In genomic region chr1:9338354-9339250, GRCh38 we compare ENCODE assay signal across 11 cellular contexts. TPM values are rescaled to one million over a fixed set of nuclear protein-coding genes. Genes with fewer than 3 reads are reported as not detected.
DNase-seq lines count a peak whose midpoint lies in the region; ATAC-seq and TF ChIP-seq lines count a peak whose summit lies in the region.
"Had no signal": no experiment of that assay in that cellular context is flagged by ENCODE, and none has a peak within 500 bp of the region (broad histone marks: within the 10 kb centered on the region; RNA-seq: fewer than 3 reads in every experiment).

No MANE protein-coding gene starts in this region.

- H3K4me1 ChIP-seq in HUES6 (ENCODE audit: control insufficient read depth, insufficient read depth, low read length) = peaks cover 6% of the 10 kb centered on the region; the same call in 1 of the 2 replicates
- peaks cover 38% of the 10 kb centered on the region for H3K4me1 ChIP-seq in lower lobe of right lung
- H3K4me1 ChIP-seq in smooth muscle cell (ENCODE audit: low read depth) = no peaks in the 10 kb centered on the region

- peaks cover 4% of the 10 kb centered on the region for H3F3A ChIP-seq in smooth muscle cell (ENCODE audit: low read depth)

- peak; percentile 70 to 74 for DNase-seq in dermis microvascular lymphatic vessel endothelial cell (ENCODE audit: low read depth in 2 of 2)
- DNase-seq in lower lobe of right lung = peak; percentile 71
- no peak for DNase-seq in smooth muscle cell (lab: John Stamatoyannopoulos, UW; ENCODE audit: unreplicated experiment)
- DNase-seq in NCI-H1105 treated with DMSO at 0.1 percent for 48 hours (lab: John Stamatoyannopoulos, UW) = no peak
- DNase-seq in NCI-H446 treated with DMSO at 0.1 percent for 48 hours (lab: John Stamatoyannopoulos, UW) = no peak
- DNase-seq: CD4-positive, alpha-beta memory T cell; left cardiac atrium; NCI-H1436 treated with DMSO at 0.1 percent for 48 hours had no signal

- no peak for TF ChIP-seq CTCF in lower lobe of right lung (IDR thresholded peaks at IDR 0.05)
- TF ChIP-seq CTCF in smooth muscle cell (IDR thresholded peaks at IDR 0.05; ENCODE audit: borderline replicate concordance, insufficient read depth, poor library complexity, severe bottlenecking) = no peak

- peaks cover 100% of the 10 kb centered on the region for H4K20me1 ChIP-seq in smooth muscle cell (ENCODE audit: low read depth)

- intact Hi-C loops in lower lobe of right lung (cut with DNase I) = no loop called here

- H3K27ac ChIP-seq in HUES6 (ENCODE audit: low read depth, low read length) (peak overlapping the region; percentile 2; the same call in 1 of the 2 replicates), lower lobe of right lung (peak overlapping the region; percentile 65), smooth muscle cell (ENCODE audit: low read depth) (peak overlapping the region; percentile 75)

- H3K4me3 ChIP-seq in HUES6 (ENCODE audit: low read depth, low read length) = no peak overlapping the region
- no peak overlapping the region for H3K4me3 ChIP-seq in lower lobe of right lung
- no peak overlapping the region for H3K4me3 ChIP-seq in smooth muscle cell

- H2AFZ ChIP-seq in smooth muscle cell (ENCODE audit: low read depth) = no peak overlapping the region

- H3K9me3 ChIP-seq in HUES6 (ENCODE audit: control insufficient read depth, insufficient read depth, low read depth, low read length) (no peaks in the 10 kb centered on the region), lower lobe of right lung (no peaks in the 10 kb centered on the region), smooth muscle cell (replicated peaks; ENCODE audit: low read depth) (no peaks in the 10 kb centered on the region)

- H3K36me3 ChIP-seq in HUES6 (ENCODE audit: control insufficient read depth, insufficient read depth, low read length) (no peaks in the 10 kb centered on the region), lower lobe of right lung (no peaks in the 10 kb centered on the region), smooth muscle cell (ENCODE audit: low read depth) (no peaks in the 10 kb centered on the region)

- no peaks in the 10 kb centered on the region for H3K27me3 ChIP-seq in HUES6 (ENCODE audit: control insufficient read depth, insufficient read depth, low read length)
- no peaks in the 10 kb centered on the region for H3K27me3 ChIP-seq in lower lobe of right lung (ENCODE audit: low read depth)
- no peaks in the 10 kb centered on the region for H3K27me3 ChIP-seq in smooth muscle cell (ENCODE audit: low read depth)

- H3K9ac ChIP-seq in HUES6 (ENCODE audit: low read length) (no peak overlapping the region), smooth muscle cell (ENCODE audit: low read depth) (peak overlapping the region; percentile 48)

- 76% methylated on average over 26 of the region's 26 CpGs for WGBS in smooth muscle cell (ENCODE audit: low lambda C conversion rate)

- no peak overlapping the region for H3K4me2 ChIP-seq in smooth muscle cell

- peaks cover 100% of the 10 kb centered on the region for H3K79me2 ChIP-seq in smooth muscle cell (ENCODE audit: low read depth)

- ATAC-seq in lower lobe of right lung (peak; percentile 82 to 87), GM21528 (IDR thresholded peaks at IDR 0.05; ENCODE audit: low FRiP score, unreplicated experiment) (no peak), HG03139 (IDR thresholded peaks at IDR 0.05; ENCODE audit: unreplicated experiment) (no peak)

RNA-seq across cellular contexts. Expression of gene SPSB1, which starts 45.9 kb away (rescaled TPM):
- total RNA-seq in dermis microvascular lymphatic vessel endothelial cell (26.4 and 68.9 TPM in 2 replicates), lower lobe of right lung (14.7 TPM), smooth muscle cell (27.6 and 38.0 TPM in 2 replicates)
- 37.0 and 44.5 TPM in 2 replicates for polyA plus RNA-seq in smooth muscle cell

Comparison
In these comparisons a context has a peak if more than half of its experiments do, and no peak if none do; other contexts are left out.
1. H3K27ac ChIP-seq: peak in every context shown above with its lines; median percentile 75 in smooth muscle cell; 65 in lower lobe of right lung; 2 in HUES6.
2. DNase-seq: peak in dermis microvascular lymphatic vessel endothelial cell (2 of 2) and lower lobe of right lung (single experiment); none in smooth muscle cell (single experiment), NCI-H1105 treated with DMSO at 0.1 percent for 48 hours (single experiment) and NCI-H446 treated with DMSO at 0.1 percent for 48 hours (single experiment).
3. ATAC-seq: peak in lower lobe of right lung (2 of 2); none in GM21528 (single experiment) and HG03139 (single experiment).